In genomic region chr18:40984856-40985255, GRCh38 we compare ENCODE assay signal across 13 cellular contexts.
"Had no signal": no experiment of that assay in that cellular context is flagged by ENCODE, and none has a peak within 500 bp of the region (broad histone marks: within the 10 kb centered on the region; RNA-seq: fewer than 3 reads in every experiment).

No MANE protein-coding gene starts in this region.

- H3K4me1 ChIP-seq: colonic mucosa, heart left ventricle, left lung, tibial nerve had no signal

- ATAC-seq: activated CD4-positive, CD25-positive, alpha-beta regulatory T cell treated with anti-CD3 and anti-CD28 coated beads, Interleukin-2, amount 50 U/mL, for 24 hours; activated naive CD4-positive, alpha-beta T cell treated with anti-CD3 and anti-CD28 coated beads, Interleukin-2, amount 50 U/mL, for 72 hours; heart left ventricle; left lung had no signal

- H3K36me3 ChIP-seq: colonic mucosa, heart left ventricle, left lung, ovary, tibial nerve had no signal

- H3K27ac ChIP-seq: colonic mucosa, heart left ventricle, left lung, ovary, tibial nerve had no signal

- DNase-seq: activated effector memory CD4-positive, alpha-beta T cell treated with Interleukin-2 at 50 U/mL for 16 hours; activated T-cell treated with anti-CD3 and anti-CD28 coated beads, Interleukin-2, amount 50 U/mL, for 1 hour; colonic mucosa; effector CD4-positive, alpha-beta T cell; heart left ventricle; islet precursor cell; left lung; ovary; stimulated activated CD4-positive, alpha-beta T cell treated with anti-CD3 and anti-CD28 coated beads, Interleukin-15, amount 100 ng/mL, for 24 hours; SW 1271 had no signal

- H3K4me3 ChIP-seq: colonic mucosa, heart left ventricle, left lung, ovary, tibial nerve had no signal

- H3K9me3 ChIP-seq: colonic mucosa, heart left ventricle, left lung, ovary, tibial nerve had no signal

- H3K27me3 ChIP-seq: colonic mucosa, heart left ventricle, left lung, ovary, tibial nerve had no signal
